In genomic region chr1:100217834-100218233, GRCh38 we compare ENCODE assay signal across 29 cellular contexts. TPM values are rescaled to one million over a fixed set of nuclear protein-coding genes. Genes with fewer than 3 reads are reported as not detected.
A peak's percentile ranks its signal among the peaks of the same experiment; 100 is the strongest.
DNase-seq lines count a peak whose midpoint lies in the region; ATAC-seq and TF ChIP-seq lines count a peak whose summit lies in the region.
"Had no signal": no experiment of that assay in that cellular context is flagged by ENCODE, and none has a peak within 500 bp of the region (broad histone marks: within the 10 kb centered on the region; RNA-seq: fewer than 3 reads in every experiment).

No MANE protein-coding gene starts in this region.

- no peaks in the 10 kb centered on the region for H3K9me3 Mint-ChIP-seq in CD8-positive, alpha-beta T cell
- H3K9me3 Mint-ChIP-seq in activated T-helper 17 cell treated with anti-CD3 and anti-CD28 coated beads, Interleukin-2, amount 50 U/mL, for 72 hours, result no peaks in the 10 kb centered on the region
- H3K9me3 Mint-ChIP-seq in neural progenitor cell, result no peaks in the 10 kb centered on the region
- H3K9me3 Mint-ChIP-seq: CD4-positive, alpha-beta memory T cell had no signal

- H3K4me2 ChIP-seq in neural progenitor cell, result no peak overlapping the region
- H3K4me2 ChIP-seq in PC-9, result no peak overlapping the region
- H3K4me2 ChIP-seq: A549; BLaER1 treated with 17β-estradiol and CSF1 and Interleukin-3, amounts not matched to agents 10 nM and 100 nM had no signal

- H3K9ac ChIP-seq in neural progenitor cell, result no peak overlapping the region
- H3K9ac ChIP-seq: BLaER1 treated with 17β-estradiol and CSF1 and Interleukin-3, amounts not matched to agents 10 nM and 100 nM had no signal

- no peak for DNase-seq in CD8-positive, alpha-beta T cell
- DNase-seq in left ventricle myocardium inferior (peak; percentile 44), neural progenitor cell (ENCODE audit: low spot score) (no peak), PC-9 (no peak), NCI-H2029 treated with DMSO at 0.1 percent for 48 hours (lab: John Stamatoyannopoulos, UW) (no peak), SK-N-DZ (ENCODE audit: low spot score) (no peak)
- DNase-seq: AML-193; Caco-2; CD4-positive, alpha-beta memory T cell; DMS 273 treated with DMSO at 0.1 percent for 48 hours; DMS79; EL; GDM1; HCEC 1CT; KBM-7; NCI-H1105 treated with DMSO at 0.1 percent for 48 hours; NCI-H146; NCI-H1930; NCI-H2227 treated with DMSO at 0.1 percent for 48 hours; NCI-H526 treated with DMSO at 0.1 percent for 48 hours; SIG-M5 had no signal

- no peaks in the 10 kb centered on the region for H3K9me2 ChIP-seq in PC-9 (ENCODE audit: insufficient read depth)

- ATAC-seq in CD8-positive, alpha-beta T cell, result no peak
- ATAC-seq in activated T-helper 17 cell treated with anti-CD3 and anti-CD28 coated beads, Interleukin-2, amount 50 U/mL, for 72 hours (replicated peaks), result no peak
- ATAC-seq in GM18861 (IDR thresholded peaks at IDR 0.05; ENCODE audit: unreplicated experiment), result no peak
- ATAC-seq: A549, GM12878, Panc1, SK-N-SH treated with all-trans-retinoic acid at 6 μM for 48 hours had no signal

- H3K79me2 ChIP-seq in neural progenitor cell (ENCODE audit: low read depth), result no peaks in the 10 kb centered on the region
- no peaks in the 10 kb centered on the region for H3K79me2 ChIP-seq in PC-9 (ENCODE audit: low read depth)

- H3K4me1 ChIP-seq in CD8-positive, alpha-beta T cell (ENCODE audit: insufficient read depth, low read length), result no peaks in the 10 kb centered on the region
- peaks cover 19% of the 10 kb centered on the region for H3K4me1 ChIP-seq in left ventricle myocardium inferior
- H3K4me1 ChIP-seq in neural progenitor cell, result no peaks in the 10 kb centered on the region
- H3K4me1 ChIP-seq in PC-9 (replicated peaks; ENCODE audit: insufficient read depth), result no peaks in the 10 kb centered on the region
- H3K4me1 ChIP-seq: A549; BLaER1 treated with 17β-estradiol and CSF1 and Interleukin-3, amounts not matched to agents 10 nM and 100 nM; Caco-2 had no signal

- H3K27ac ChIP-seq in CD8-positive, alpha-beta T cell (ENCODE audit: low read depth, low read length), result no peak overlapping the region
- H3K27ac ChIP-seq in left ventricle myocardium inferior (replicated peaks), result peak overlapping the region; percentile 76
- H3K27ac ChIP-seq in neural progenitor cell, result peak overlapping the region; percentile 29
- H3K27ac ChIP-seq in PC-9, result no peak overlapping the region
- H3K27ac ChIP-seq: A549; BLaER1 treated with 17β-estradiol and CSF1 and Interleukin-3, amounts not matched to agents 10 nM and 100 nM; RWPE1 had no signal

- intact Hi-C loops in CD8-positive, alpha-beta T cell (cut with DNase I, micrococcal nuclease), result no loop called here
- intact Hi-C loops in left ventricle myocardium inferior (cut with micrococcal nuclease), result no loop called here
- intact Hi-C loops in PC-9 (cut with micrococcal nuclease; ENCODE audit: unreplicated experiment), result no loop called here

- CTCF ChIA-PET in CD8-positive, alpha-beta T cell (lab: Charles Lee), result interaction anchor here (1.2 kb wide), 1 partner anchor 241 kb away, joined by 3 read pairs; no protein-coding TSS in a partner anchor
- CTCF ChIA-PET in PC-9 (lab: Charles Lee), result no interaction called here

- H3K4me1 Mint-ChIP-seq in CD8-positive, alpha-beta T cell (ENCODE audit: low read depth), result peaks cover 7% of the 10 kb centered on the region
- H3K4me1 Mint-ChIP-seq in activated T-helper 17 cell treated with anti-CD3 and anti-CD28 coated beads, Interleukin-2, amount 50 U/mL, for 72 hours, result peaks cover 9% of the 10 kb centered on the region
- no peaks in the 10 kb centered on the region for H3K4me1 Mint-ChIP-seq in neural progenitor cell

- H2AFZ ChIP-seq in neural progenitor cell (replicated peaks), result no peak overlapping the region
- H2AFZ ChIP-seq in PC-9, result no peak overlapping the region

- peak overlapping the region; percentile 9 for H3K27ac Mint-ChIP-seq in CD8-positive, alpha-beta T cell
- H3K27ac Mint-ChIP-seq in activated T-helper 17 cell treated with anti-CD3 and anti-CD28 coated beads, Interleukin-2, amount 50 U/mL, for 72 hours, result peak overlapping the region; percentile 8
- H3K27ac Mint-ChIP-seq in neural progenitor cell, result no peak overlapping the region

- peaks cover 24% of the 10 kb centered on the region for H3K36me3 ChIP-seq in CD8-positive, alpha-beta T cell (ENCODE audit: insufficient read depth, low read length)
- peaks cover 48% of the 10 kb centered on the region for H3K36me3 ChIP-seq in left ventricle myocardium inferior
- H3K36me3 ChIP-seq in neural progenitor cell, result peaks cover 13% of the 10 kb centered on the region
- peaks cover 16% of the 10 kb centered on the region; the same call in 1 of the 2 replicates for H3K36me3 ChIP-seq in PC-9 (ENCODE audit: low read depth)

- no peaks in the 10 kb centered on the region for H3K27me3 ChIP-seq in CD8-positive, alpha-beta T cell (ENCODE audit: insufficient read depth, low read length)
- H3K27me3 ChIP-seq in left ventricle myocardium inferior (ENCODE audit: low read depth) (no peaks in the 10 kb centered on the region), neural progenitor cell (no peaks in the 10 kb centered on the region), PC-9 (ENCODE audit: insufficient read depth, low read depth) (no peaks in the 10 kb centered on the region)
- H3K27me3 ChIP-seq: BLaER1 treated with 17β-estradiol and CSF1 and Interleukin-3, amounts not matched to agents 10 nM and 100 nM had no signal

- H4K20me1 ChIP-seq in neural progenitor cell (ENCODE audit: low read depth) (no peaks in the 10 kb centered on the region), PC-9 (ENCODE audit: insufficient read depth) (no peaks in the 10 kb centered on the region)
- H4K20me1 ChIP-seq: BLaER1 treated with 17β-estradiol and CSF1 and Interleukin-3, amounts not matched to agents 10 nM and 100 nM had no signal

- peaks cover 60% of the 10 kb centered on the region for H3K36me3 Mint-ChIP-seq in CD8-positive, alpha-beta T cell
- peaks cover 53% of the 10 kb centered on the region for H3K36me3 Mint-ChIP-seq in activated T-helper 17 cell treated with anti-CD3 and anti-CD28 coated beads, Interleukin-2, amount 50 U/mL, for 72 hours (ENCODE audit: low read depth)
- no peaks in the 10 kb centered on the region for H3K36me3 Mint-ChIP-seq in neural progenitor cell

- no peak overlapping the region for H3K4me3 Mint-ChIP-seq in CD8-positive, alpha-beta T cell
- no peak overlapping the region for H3K4me3 Mint-ChIP-seq in activated T-helper 17 cell treated with anti-CD3 and anti-CD28 coated beads, Interleukin-2, amount 50 U/mL, for 72 hours
- no peak overlapping the region for H3K4me3 Mint-ChIP-seq in neural progenitor cell
- H3K4me3 Mint-ChIP-seq: CD4-positive, alpha-beta memory T cell had no signal

- TF ChIP-seq CTCF in CD8-positive, alpha-beta T cell (IDR thresholded peaks at IDR 0.05), result no peak
- no peak for TF ChIP-seq CTCF in left ventricle myocardium inferior (IDR thresholded peaks at IDR 0.05; ENCODE audit: borderline replicate concordance)
- TF ChIP-seq CTCF in neural progenitor cell (IDR thresholded peaks at IDR 0.05), result no peak
- TF ChIP-seq CTCF in PC-9 (conservative IDR thresholded peaks at IDR 0.05), result no peak

- H3K27me3 Mint-ChIP-seq in CD8-positive, alpha-beta T cell (ENCODE audit: low read depth), result no peaks in the 10 kb centered on the region
- no peaks in the 10 kb centered on the region for H3K27me3 Mint-ChIP-seq in activated T-helper 17 cell treated with anti-CD3 and anti-CD28 coated beads, Interleukin-2, amount 50 U/mL, for 72 hours
- H3K27me3 Mint-ChIP-seq in neural progenitor cell (ENCODE audit: insufficient read depth, low read depth), result peaks cover 5% of the 10 kb centered on the region
- H3K27me3 Mint-ChIP-seq: CD4-positive, alpha-beta memory T cell had no signal

- no peaks in the 10 kb centered on the region for H3K9me3 ChIP-seq in CD8-positive, alpha-beta T cell (ENCODE audit: low read length)
- H3K9me3 ChIP-seq in left ventricle myocardium inferior (replicated peaks), result no peaks in the 10 kb centered on the region
- no peaks in the 10 kb centered on the region for H3K9me3 ChIP-seq in neural progenitor cell (ENCODE audit: low read depth)
- no peaks in the 10 kb centered on the region for H3K9me3 ChIP-seq in PC-9 (ENCODE audit: insufficient read depth, low read depth)
- H3K9me3 ChIP-seq: A549; BLaER1 treated with 17β-estradiol and CSF1 and Interleukin-3, amounts not matched to agents 10 nM and 100 nM; Caco-2 had no signal

- POLR2A ChIA-PET in CD8-positive, alpha-beta T cell (lab: Charles Lee), result no interaction called here
- POLR2A ChIA-PET in PC-9 (lab: Charles Lee; ENCODE audit: unreplicated experiment), result interaction anchor here (0.6 kb wide), 2 partner anchors 115 to 712 kb away, joined by 4 read pairs; no protein-coding TSS in a partner anchor

- BruUV-seq in PC-9 (replicated peaks; lab: Mats Ljungman, UMichigan), result no TSS peak

- no peaks in the 10 kb centered on the region for H3F3A ChIP-seq in neural progenitor cell (ENCODE audit: low read depth)
- H3F3A ChIP-seq in PC-9 (ENCODE audit: insufficient read depth, low read depth), result no peaks in the 10 kb centered on the region

- H3K4me3 ChIP-seq in CD8-positive, alpha-beta T cell (ENCODE audit: low read depth, low read length), result no peak overlapping the region
- H3K4me3 ChIP-seq in left ventricle myocardium inferior (no peak overlapping the region), neural progenitor cell (no peak overlapping the region), PC-9 (no peak overlapping the region)
- H3K4me3 ChIP-seq: A549; BLaER1 treated with 17β-estradiol and CSF1 and Interleukin-3, amounts not matched to agents 10 nM and 100 nM; GM12878 had no signal

RNA-seq across cellular contexts. Expression of gene DBT, which starts 31.8 kb away (rescaled TPM):
- 1 to 10 TPM; 4.6 to 4.9 TPM for total RNA-seq in CD8-positive, alpha-beta T cell
- total RNA-seq in activated T-helper 17 cell treated with anti-CD3 and anti-CD28 coated beads, Interleukin-2, amount 50 U/mL, for 72 hours, result 10 to 100 TPM; 12.3 to 12.6 TPM
- 38.8 TPM for total RNA-seq in left ventricle myocardium inferior
- total RNA-seq in neural progenitor cell (ENCODE audit: low replicate concordance), result 9.0 and 13.7 TPM in 2 replicates
- total RNA-seq in PC-9 (2021), result 13.9 and 16.0 TPM in 2 replicates
- 4.0 and 5.0 TPM in 2 replicates for polyA plus RNA-seq in SK-N-DZ (2014; cell fraction: cytosol; rRNA removed)
- 1.4 and 2.3 TPM in 2 replicates for polyA plus RNA-seq in SK-N-DZ (2014; cell fraction: nucleus; rRNA removed)

RNA-seq across cellular contexts. Expression of gene LRRC39, which starts 39.8 kb away (rescaled TPM):
- 1 to 10 TPM; 1.8 to 2.0 TPM for total RNA-seq in CD8-positive, alpha-beta T cell
- 1 to 10 TPM in 1 of 2 donors, under 1 TPM in 1; 0.82 to 1.0 TPM for total RNA-seq in activated T-helper 17 cell treated with anti-CD3 and anti-CD28 coated beads, Interleukin-2, amount 50 U/mL, for 72 hours
- total RNA-seq in left ventricle myocardium inferior (166 TPM), neural progenitor cell (ENCODE audit: low replicate concordance) (0.54 and 0.87 TPM in 2 replicates), PC-9 (2021) (0.75 and 0.85 TPM in 2 replicates)
- polyA plus RNA-seq in SK-N-DZ (2014; cell fraction: cytosol; rRNA removed), result 0.30 TPM in 1 of 2 replicates, not detected in the other
- 1.8 and 3.4 TPM in 2 replicates for polyA plus RNA-seq in SK-N-DZ (2014; cell fraction: nucleus; rRNA removed)
- total RNA-seq: Caco-2 had no signal

RNA-seq across cellular contexts. Expression of gene RTCA, which starts 48.2 kb away (rescaled TPM):
- 10 to 100 TPM; 36.2 to 37.7 TPM for total RNA-seq in CD8-positive, alpha-beta T cell
- total RNA-seq in activated T-helper 17 cell treated with anti-CD3 and anti-CD28 coated beads, Interleukin-2, amount 50 U/mL, for 72 hours, result 10 to 100 TPM; 48.3 to 57.7 TPM
- total RNA-seq in left ventricle myocardium inferior (41.3 TPM), neural progenitor cell (ENCODE audit: low replicate concordance) (34.1 and 69.7 TPM in 2 replicates), PC-9 (2021) (32.9 and 38.1 TPM in 2 replicates)
- 24.2 and 34.5 TPM in 2 replicates for polyA plus RNA-seq in SK-N-DZ (2014; cell fraction: cytosol; rRNA removed)
- 7.7 and 11.1 TPM in 2 replicates for polyA plus RNA-seq in SK-N-DZ (2014; cell fraction: nucleus; rRNA removed)

Comparison
In these comparisons a context has a peak if more than half of its experiments do, and no peak if none do; other contexts are left out.
1. H3K27ac ChIP-seq: peak in left ventricle myocardium inferior (single experiment) and neural progenitor cell (single experiment); none in CD8-positive, alpha-beta T cell (single experiment) and PC-9 (single experiment).
2. RNA of gene LRRC39, which starts 39.8 kb away (total RNA-seq): 166 TPM in left ventricle myocardium inferior (single experiment); 1.8 to 2.0 TPM in CD8-positive, alpha-beta T cell, 0.82 to 1.0 TPM in activated T-helper 17 cell treated with anti-CD3 and anti-CD28 coated beads, Interleukin-2, amount 50 U/mL, for 72 hours, 0.75 to 0.85 TPM in PC-9 and 0.54 to 0.87 TPM in neural progenitor cell; every median in the first group is over 10 times any median in the second.